8 cellular contexts compared by ENCODE assay signal in genomic region chr9:130041648-130042405, GRCh38. TPM values are rescaled to one million over a fixed set of nuclear protein-coding genes. Genes with fewer than 3 reads are reported as not detected.
DNase-seq lines count a peak whose midpoint lies in the region; ATAC-seq and TF ChIP-seq lines count a peak whose summit lies in the region.

No MANE protein-coding gene starts in this region.

- CTCF ChIA-PET in HEK293 (lab: Yijun Ruan, JAX) = interaction anchor here (0.6 to 4.3 kb wide), 7 partner anchors 11 to 156 kb away, joined by 3 to 29 read pairs (median 4); no protein-coding TSS in a partner anchor

- peak in 1 of 2 donors; percentile 15 for TF ChIP-seq POLR2A in adrenal gland (IDR thresholded peaks at IDR 0.05)

- peak overlapping the region; percentile 84; the same call in 1 of the 2 replicates for H3K27ac ChIP-seq in HEK293 (ENCODE audit: extremely low read depth, low read depth, low read length)
- H3K27ac ChIP-seq in adrenal gland = peak overlapping the region; percentile 2 to 96 (median 89)
- H3K27ac ChIP-seq in skeletal muscle tissue (ENCODE audit: low read depth, low read length) = peak overlapping the region; percentile 75

- ATAC-seq in HG03565 (IDR thresholded peaks at IDR 0.05; ENCODE audit: unreplicated experiment) = no peak

- H3K9me3 ChIP-seq in HEK293 (ENCODE audit: control insufficient read depth, insufficient read depth, low read depth, low read length) = no peaks in the 10 kb centered on the region
- H3K9me3 ChIP-seq in adrenal gland (replicated peaks in 1 of 3) = no peaks in the 10 kb centered on the region
- no peaks in the 10 kb centered on the region for H3K9me3 ChIP-seq in iPS-18c (ENCODE audit: control insufficient read depth, insufficient read depth, low read length)
- no peaks in the 10 kb centered on the region for H3K9me3 ChIP-seq in skeletal muscle tissue (ENCODE audit: control insufficient read depth in 3 of 3, low read length in 3 of 3)

- TF ChIP-seq CTCF in HEK293 (tag by site-specific recombination; IDR thresholded peaks at IDR 0.05) = no peak
- no peak for TF ChIP-seq CTCF in adrenal gland (IDR thresholded peaks at IDR 0.05)

- POLR2A ChIA-PET in HEK293 (lab: Yijun Ruan, JAX) = interaction anchor here (1.0 to 4.2 kb wide), 8 partner anchors 10 to 207 kb away, joined by 3 to 42 read pairs (median 6); partner anchors contain the start of genes C9orf78 and GPR107

- H3K36me3 ChIP-seq in HEK293 (ENCODE audit: control insufficient read depth in 2 of 2, insufficient read depth in 1 of 2, low read length in 2 of 2) (no peaks in the 10 kb centered on the region), adrenal gland (replicated peaks in 1 of 2) (no peaks in the 10 kb centered on the region), skeletal muscle tissue (ENCODE audit: control insufficient read depth in 3 of 3, insufficient read depth in 3 of 3, low read length in 3 of 3) (no peaks in the 10 kb centered on the region)

- peak; percentile 54 for DNase-seq in AG20443 (ENCODE audit: low spot score)
- peak in 4 of 7 donors; percentile 20 to 51 (median 34) for DNase-seq in adrenal gland
- DNase-seq in stimulated activated naive CD4-positive, alpha-beta T cell (lab: John Stamatoyannopoulos, UW) = no peak
- DNase-seq in SIG-M5 (lab: John Stamatoyannopoulos, UW) = no peak

- peak overlapping the region; percentile 80 to 88 (median 88) for H3K9ac ChIP-seq in skeletal muscle tissue (ENCODE audit: low read depth in 1 of 3, low read length in 3 of 3)

- intact Hi-C loops in adrenal gland (cut with DNase I) = loop anchor here in 1 of 2 donors (5.0 kb wide), 1 partner anchor 155 kb away; no protein-coding TSS in a partner anchor

- H3K27me3 ChIP-seq in adrenal gland (no peaks in the 10 kb centered on the region), skeletal muscle tissue (ENCODE audit: control insufficient read depth in 3 of 3, insufficient read depth in 3 of 3, low read length in 3 of 3) (no peaks in the 10 kb centered on the region)

- H3K4me1 ChIP-seq in HEK293 (ENCODE audit: control insufficient read depth, insufficient read depth, low read length) (peaks cover 9% of the 10 kb centered on the region), adrenal gland (replicated peaks in 1 of 2) (peaks cover 10 to 41% of the 10 kb centered on the region in 2 donors), skeletal muscle tissue (ENCODE audit: control insufficient read depth in 3 of 3, insufficient read depth in 3 of 3, low read length in 3 of 3) (peaks cover 11 to 20% (median 15%) of the 10 kb centered on the region in 3 donors)

- WGBS in adrenal gland, 4 donors = 1% methylated on average over 27 to 31 of the region's 31 CpGs

- H3K4me3 ChIP-seq in HEK293 (ENCODE audit: low read depth, low read length) = peak overlapping the region; percentile 57
- peak overlapping the region; percentile 37 to 95 (median 77) for H3K4me3 ChIP-seq in adrenal gland
- H3K4me3 ChIP-seq in iPS-18c (ENCODE audit: insufficient read depth, low read depth, low read length) = peak overlapping the region; percentile 88
- H3K4me3 ChIP-seq in skeletal muscle tissue (ENCODE audit: low read length in 3 of 3) = peak overlapping the region; percentile 74 to 89 (median 84)

TF ChIP-seq in HEK293, 187 proteins besides CTCF, POLR2A, EP300 and RAD21 (continues in another document):
- peak; percentile 54; the same call in 1 of the 2 replicates for TF ChIP-seq ZEB2 (tag by site-specific recombination; IDR thresholded peaks at IDR 0.05)
- TF ChIP-seq ZNF792 (tag by site-specific recombination; IDR thresholded peaks at IDR 0.05) = no peak
- no peak for TF ChIP-seq OSR2 (tag by site-specific recombination; IDR thresholded peaks at IDR 0.05)
- TF ChIP-seq ZNF501 (tag by site-specific recombination; IDR thresholded peaks at IDR 0.05) = no peak
- TF ChIP-seq ZNF48 (tag by site-specific recombination; IDR thresholded peaks at IDR 0.05) = no peak
- TF ChIP-seq EGR2 (tag by site-specific recombination; IDR thresholded peaks at IDR 0.05; ENCODE audit: low read depth) = peak; percentile 81
- TF ChIP-seq ZBTB8A (tag by site-specific recombination; IDR thresholded peaks at IDR 0.05) = peak; percentile 54
- TF ChIP-seq ZNF518A (tag by site-specific recombination; conservative IDR thresholded peaks at IDR 0.05; ENCODE audit: low read depth) = no peak
- TF ChIP-seq ZNF600 (tag by site-specific recombination; IDR thresholded peaks at IDR 0.05) = peak; percentile 77
- TF ChIP-seq ZNF335 (tag by site-specific recombination; conservative IDR thresholded peaks at IDR 0.05) = peak; percentile 88
- no peak for TF ChIP-seq ZNF549 (tag by site-specific recombination; IDR thresholded peaks at IDR 0.05)
- no peak for TF ChIP-seq ZNF24 (tag by site-specific recombination; IDR thresholded peaks at IDR 0.05)
- TF ChIP-seq ZBTB48 (tag by site-specific recombination; IDR thresholded peaks at IDR 0.05) = peak; percentile 67
- peak; percentile 74 for TF ChIP-seq ZFHX2 (tag by site-specific recombination; conservative IDR thresholded peaks at IDR 0.05)
- TF ChIP-seq ZNF16 (tag by site-specific recombination; IDR thresholded peaks at IDR 0.05; ENCODE audit: low read depth) = 0 out of 2 replicates have a peak, but pooled peaks have one; percentile 29
- no peak for TF ChIP-seq ZBTB17 (tag by site-specific recombination; IDR thresholded peaks at IDR 0.05)
- TF ChIP-seq SETDB1 (IDR thresholded peaks at IDR 0.05; ENCODE audit: insufficient read length, low read length) = no peak
- TF ChIP-seq SP2 (tag by site-specific recombination; IDR thresholded peaks at IDR 0.05) = peak; percentile 44; the same call in 1 of the 2 replicates
- no peak for TF ChIP-seq TSHZ1 (tag by site-specific recombination; IDR thresholded peaks at IDR 0.05; ENCODE audit: borderline replicate concordance)
- TF ChIP-seq ZNF248 (tag by site-specific recombination; IDR thresholded peaks at IDR 0.05) = no peak
- TF ChIP-seq ZNF266 (tag by site-specific recombination; IDR thresholded peaks at IDR 0.05; ENCODE audit: low read depth) = no peak

RNA-seq across cellular contexts. Expression of gene FNBP1, which starts 1.2 kb away (rescaled TPM):
- total RNA-seq in adrenal gland (10 to 100 TPM; 22.6 to 40.4 (median 27.3) TPM), skeletal muscle tissue (21.9 TPM)
- 10 to 100 TPM; 15.3 to 26.2 (median 19.9) TPM for polyA plus RNA-seq in adrenal gland

RNA-seq across cellular contexts. Expression of gene GPR107, which starts 11.9 kb away (rescaled TPM):
- total RNA-seq in adrenal gland (10 to 100 TPM; 22.5 to 45.9 (median 34.2) TPM), skeletal muscle tissue (19.8 TPM)
- polyA plus RNA-seq in adrenal gland = 10 to 100 TPM in 2 of 3 donors, 1 to 10 TPM in 1; 8.9 to 34.0 (median 11.9) TPM

Comparison
In these comparisons a context has a peak if more than half of its experiments do, and no peak if none do; other contexts are left out.
1. DNase-seq: peak in AG20443 (single experiment) and adrenal gland (4 of 7); none in stimulated activated naive CD4-positive, alpha-beta T cell (0 of 6) and SIG-M5 (single experiment).
2. Peak in every context shown above with its lines, with median percentiles within 50 percentile points of each other: H3K27ac ChIP-seq and H3K4me3 ChIP-seq.